In the genomic region with DNA sequence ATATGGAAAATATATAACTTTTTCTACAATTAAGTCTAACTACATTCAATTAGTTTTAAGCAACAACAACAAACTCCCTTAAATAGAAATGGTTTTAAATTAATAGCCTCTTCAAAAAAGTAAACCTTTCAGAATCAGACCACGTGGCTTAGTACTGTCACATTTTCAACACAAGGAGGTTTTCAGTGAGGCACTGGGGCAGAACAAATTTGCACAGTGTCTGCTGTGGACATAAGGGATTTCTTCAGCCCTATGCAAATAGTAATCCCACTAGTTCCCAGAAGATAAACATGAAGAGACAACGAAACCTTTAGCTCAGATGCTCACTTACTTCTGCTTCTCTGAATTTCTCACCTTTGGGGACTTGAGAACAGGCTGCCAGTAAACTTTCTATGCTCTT, we compare ENCODE assay signal across 1 cellular context.
TF ChIP-seq lines count a peak whose summit lies in the region.

No MANE protein-coding gene starts in this region.

TF ChIP-seq in HepG2, 621 proteins besides CTCF, POLR2A, EP300 and RAD21 (continued from another document and continues in another):
- TF ChIP-seq, protein P1, sequence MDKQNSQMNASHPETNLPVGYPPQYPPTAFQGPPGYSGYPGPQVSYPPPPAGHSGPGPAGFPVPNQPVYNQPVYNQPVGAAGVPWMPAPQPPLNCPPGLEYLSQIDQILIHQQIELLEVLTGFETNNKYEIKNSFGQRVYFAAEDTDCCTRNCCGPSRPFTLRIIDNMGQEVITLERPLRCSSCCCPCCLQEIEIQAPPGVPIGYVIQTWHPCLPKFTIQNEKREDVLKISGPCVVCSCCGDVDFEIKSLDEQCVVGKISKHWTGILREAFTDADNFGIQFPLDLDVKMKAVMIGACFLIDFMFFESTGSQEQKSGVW (CRISPR knock-in tag; IDR thresholded peaks at IDR 0.05; ENCODE audit: borderline replicate concordance), result no peak
- no peak for TF ChIP-seq ZSCAN12 (CRISPR knock-in tag; IDR thresholded peaks at IDR 0.05)
- TF ChIP-seq, protein P2, sequence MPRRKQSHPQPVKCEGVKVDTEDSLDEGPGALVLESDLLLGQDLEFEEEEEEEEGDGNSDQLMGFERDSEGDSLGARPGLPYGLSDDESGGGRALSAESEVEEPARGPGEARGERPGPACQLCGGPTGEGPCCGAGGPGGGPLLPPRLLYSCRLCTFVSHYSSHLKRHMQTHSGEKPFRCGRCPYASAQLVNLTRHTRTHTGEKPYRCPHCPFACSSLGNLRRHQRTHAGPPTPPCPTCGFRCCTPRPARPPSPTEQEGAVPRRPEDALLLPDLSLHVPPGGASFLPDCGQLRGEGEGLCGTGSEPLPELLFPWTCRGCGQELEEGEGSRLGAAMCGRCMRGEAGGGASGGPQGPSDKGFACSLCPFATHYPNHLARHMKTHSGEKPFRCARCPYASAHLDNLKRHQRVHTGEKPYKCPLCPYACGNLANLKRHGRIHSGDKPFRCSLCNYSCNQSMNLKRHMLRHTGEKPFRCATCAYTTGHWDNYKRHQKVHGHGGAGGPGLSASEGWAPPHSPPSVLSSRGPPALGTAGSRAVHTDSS (CRISPR knock-in tag; conservative IDR thresholded peaks at IDR 0.05), result no peak
- peak; percentile 21; the same call in 1 of the 3 replicates for TF ChIP-seq MXI1 (IDR thresholded peaks at IDR 0.05; ENCODE audit: borderline replicate concordance, low read depth, low read length)
- TF ChIP-seq, protein P3, sequence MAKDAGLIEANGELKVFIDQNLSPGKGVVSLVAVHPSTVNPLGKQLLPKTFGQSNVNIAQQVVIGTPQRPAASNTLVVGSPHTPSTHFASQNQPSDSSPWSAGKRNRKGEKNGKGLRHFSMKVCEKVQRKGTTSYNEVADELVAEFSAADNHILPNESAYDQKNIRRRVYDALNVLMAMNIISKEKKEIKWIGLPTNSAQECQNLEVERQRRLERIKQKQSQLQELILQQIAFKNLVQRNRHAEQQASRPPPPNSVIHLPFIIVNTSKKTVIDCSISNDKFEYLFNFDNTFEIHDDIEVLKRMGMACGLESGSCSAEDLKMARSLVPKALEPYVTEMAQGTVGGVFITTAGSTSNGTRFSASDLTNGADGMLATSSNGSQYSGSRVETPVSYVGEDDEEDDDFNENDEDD (CRISPR knock-in tag; IDR thresholded peaks at IDR 0.05; ENCODE audit: borderline replicate concordance), result peak; percentile 64; the same call in 1 of the 2 replicates
- peak; percentile 84 for TF ChIP-seq NR2F2 (IDR thresholded peaks at IDR 0.05; ENCODE audit: borderline replicate concordance, low read depth)
- peak; percentile 81 for TF ChIP-seq RARA (CRISPR knock-in tag; IDR thresholded peaks at IDR 0.05)
- TF ChIP-seq ZNF264 (CRISPR knock-in tag; IDR thresholded peaks at IDR 0.05), result peak; percentile 73; the same call in 1 of the 2 replicates
- TF ChIP-seq KDM5A (IDR thresholded peaks at IDR 0.05; ENCODE audit: borderline replicate concordance, low read length), result no peak
- no peak for TF ChIP-seq ZNF317 (CRISPR knock-in tag; IDR thresholded peaks at IDR 0.05)
- TF ChIP-seq, protein P4, sequence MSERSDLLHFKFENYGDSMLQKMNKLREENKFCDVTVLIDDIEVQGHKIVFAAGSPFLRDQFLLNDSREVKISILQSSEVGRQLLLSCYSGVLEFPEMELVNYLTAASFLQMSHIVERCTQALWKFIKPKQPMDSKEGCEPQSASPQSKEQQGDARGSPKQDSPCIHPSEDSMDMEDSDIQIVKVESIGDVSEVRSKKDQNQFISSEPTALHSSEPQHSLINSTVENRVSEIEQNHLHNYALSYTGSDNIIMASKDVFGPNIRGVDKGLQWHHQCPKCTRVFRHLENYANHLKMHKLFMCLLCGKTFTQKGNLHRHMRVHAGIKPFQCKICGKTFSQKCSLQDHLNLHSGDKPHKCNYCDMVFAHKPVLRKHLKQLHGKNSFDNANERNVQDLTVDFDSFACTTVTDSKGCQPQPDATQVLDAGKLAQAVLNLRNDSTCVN (CRISPR knock-in tag; IDR thresholded peaks at IDR 0.05; ENCODE audit: borderline replicate concordance), result no peak
- TF ChIP-seq, protein P5, sequence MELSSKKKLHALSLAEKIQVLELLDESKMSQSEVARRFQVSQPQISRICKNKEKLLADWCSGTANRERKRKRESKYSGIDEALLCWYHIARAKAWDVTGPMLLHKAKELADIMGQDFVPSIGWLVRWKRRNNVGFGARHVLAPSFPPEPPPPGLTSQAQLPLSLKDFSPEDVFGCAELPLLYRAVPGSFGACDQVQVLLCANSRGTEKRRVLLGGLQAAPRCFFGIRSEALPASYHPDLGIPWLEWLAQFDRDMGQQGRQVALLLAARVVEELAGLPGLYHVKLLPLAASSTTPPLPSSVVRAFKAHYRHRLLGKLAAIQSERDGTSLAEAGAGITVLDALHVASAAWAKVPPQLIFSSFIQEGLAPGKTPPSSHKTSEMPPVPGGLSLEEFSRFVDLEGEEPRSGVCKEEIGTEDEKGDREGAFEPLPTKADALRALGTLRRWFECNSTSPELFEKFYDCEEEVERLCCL (CRISPR knock-in tag; IDR thresholded peaks at IDR 0.05; ENCODE audit: borderline replicate concordance), result no peak
- no peak for TF ChIP-seq DMTF1 (CRISPR knock-in tag; IDR thresholded peaks at IDR 0.05)
- TF ChIP-seq, protein P6, sequence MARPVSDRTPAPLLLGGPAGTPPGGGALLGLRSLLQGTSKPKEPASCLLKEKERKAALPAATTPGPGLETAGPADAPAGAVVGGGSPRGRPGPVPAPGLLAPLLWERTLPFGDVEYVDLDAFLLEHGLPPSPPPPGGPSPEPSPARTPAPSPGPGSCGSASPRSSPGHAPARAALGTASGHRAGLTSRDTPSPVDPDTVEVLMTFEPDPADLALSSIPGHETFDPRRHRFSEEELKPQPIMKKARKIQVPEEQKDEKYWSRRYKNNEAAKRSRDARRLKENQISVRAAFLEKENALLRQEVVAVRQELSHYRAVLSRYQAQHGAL (CRISPR knock-in tag; IDR thresholded peaks at IDR 0.05; ENCODE audit: not compliant biosample characterization), result no peak
- TF ChIP-seq SYNCRIP (IDR thresholded peaks at IDR 0.05; ENCODE audit: insufficient read depth, low read depth, low read length), result no peak
- TF ChIP-seq HOXA5 (CRISPR knock-in tag; IDR thresholded peaks at IDR 0.05), result peak; percentile 69; the same call in 1 of the 2 replicates
- TF ChIP-seq ZNF331 (CRISPR knock-in tag; IDR thresholded peaks at IDR 0.05), result peak; percentile 83
- no peak for TF ChIP-seq ZNF552 (CRISPR knock-in tag; IDR thresholded peaks at IDR 0.05; ENCODE audit: borderline replicate concordance)
- 0 out of 2 replicates have a peak, but pooled peaks have one; percentile 29 for TF ChIP-seq MED13 (CRISPR knock-in tag; IDR thresholded peaks at IDR 0.05)
- TF ChIP-seq E2F1 (CRISPR knock-in tag; IDR thresholded peaks at IDR 0.05), result no peak
- no peak for TF ChIP-seq ZBTB8A (CRISPR knock-in tag; IDR thresholded peaks at IDR 0.05; ENCODE audit: borderline replicate concordance, low read depth)
- TF ChIP-seq ATAD3A (CRISPR knock-in tag; IDR thresholded peaks at IDR 0.05), result no peak
- TF ChIP-seq FOXO1 (CRISPR knock-in tag; IDR thresholded peaks at IDR 0.05), result peak; percentile 86
- TF ChIP-seq NFIB (CRISPR knock-in tag; IDR thresholded peaks at IDR 0.05; ENCODE audit: borderline replicate concordance), result no peak
- TF ChIP-seq ZNF296 (CRISPR knock-in tag; conservative IDR thresholded peaks at IDR 0.05), result no peak
- TF ChIP-seq ZBTB7B (CRISPR knock-in tag; IDR thresholded peaks at IDR 0.05), result peak; percentile 77; the same call in 1 of the 2 replicates
- TF ChIP-seq EZH2 (conservative IDR thresholded peaks at IDR 0.05; ENCODE audit: low read depth, low read length), result no peak
- TF ChIP-seq, protein P7, sequence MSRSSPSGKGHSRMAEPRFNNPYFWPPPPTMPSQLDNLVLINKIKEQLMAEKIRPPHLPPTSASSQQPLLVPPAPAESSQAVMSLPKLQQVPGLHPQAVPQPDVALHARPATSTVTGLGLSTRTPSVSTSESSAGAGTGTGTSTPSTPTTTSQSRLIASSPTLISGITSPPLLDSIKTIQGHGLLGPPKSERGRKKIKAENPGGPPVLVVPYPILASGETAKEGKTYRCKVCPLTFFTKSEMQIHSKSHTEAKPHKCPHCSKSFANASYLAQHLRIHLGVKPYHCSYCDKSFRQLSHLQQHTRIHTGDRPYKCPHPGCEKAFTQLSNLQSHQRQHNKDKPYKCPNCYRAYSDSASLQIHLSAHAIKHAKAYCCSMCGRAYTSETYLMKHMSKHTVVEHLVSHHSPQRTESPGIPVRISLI (CRISPR knock-in tag; IDR thresholded peaks at IDR 0.05; ENCODE audit: borderline replicate concordance), result peak; percentile 17; the same call in 1 of the 2 replicates
- TF ChIP-seq, protein P8, sequence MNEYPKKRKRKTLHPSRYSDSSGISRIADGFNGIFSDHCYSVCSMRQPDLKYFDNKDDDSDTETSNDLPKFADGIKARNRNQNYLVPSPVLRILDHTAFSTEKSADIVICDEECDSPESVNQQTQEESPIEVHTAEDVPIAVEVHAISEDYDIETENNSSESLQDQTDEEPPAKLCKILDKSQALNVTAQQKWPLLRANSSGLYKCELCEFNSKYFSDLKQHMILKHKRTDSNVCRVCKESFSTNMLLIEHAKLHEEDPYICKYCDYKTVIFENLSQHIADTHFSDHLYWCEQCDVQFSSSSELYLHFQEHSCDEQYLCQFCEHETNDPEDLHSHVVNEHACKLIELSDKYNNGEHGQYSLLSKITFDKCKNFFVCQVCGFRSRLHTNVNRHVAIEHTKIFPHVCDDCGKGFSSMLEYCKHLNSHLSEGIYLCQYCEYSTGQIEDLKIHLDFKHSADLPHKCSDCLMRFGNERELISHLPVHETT (CRISPR knock-in tag; conservative IDR thresholded peaks at IDR 0.05), result 0 out of 2 replicates have a peak, but pooled peaks have one; percentile 31
- TF ChIP-seq MAX (IDR thresholded peaks at IDR 0.05), result peak; percentile 93
- peak; percentile 67 for TF ChIP-seq CEBPG (CRISPR knock-in tag; IDR thresholded peaks at IDR 0.05)
- TF ChIP-seq, protein P9, sequence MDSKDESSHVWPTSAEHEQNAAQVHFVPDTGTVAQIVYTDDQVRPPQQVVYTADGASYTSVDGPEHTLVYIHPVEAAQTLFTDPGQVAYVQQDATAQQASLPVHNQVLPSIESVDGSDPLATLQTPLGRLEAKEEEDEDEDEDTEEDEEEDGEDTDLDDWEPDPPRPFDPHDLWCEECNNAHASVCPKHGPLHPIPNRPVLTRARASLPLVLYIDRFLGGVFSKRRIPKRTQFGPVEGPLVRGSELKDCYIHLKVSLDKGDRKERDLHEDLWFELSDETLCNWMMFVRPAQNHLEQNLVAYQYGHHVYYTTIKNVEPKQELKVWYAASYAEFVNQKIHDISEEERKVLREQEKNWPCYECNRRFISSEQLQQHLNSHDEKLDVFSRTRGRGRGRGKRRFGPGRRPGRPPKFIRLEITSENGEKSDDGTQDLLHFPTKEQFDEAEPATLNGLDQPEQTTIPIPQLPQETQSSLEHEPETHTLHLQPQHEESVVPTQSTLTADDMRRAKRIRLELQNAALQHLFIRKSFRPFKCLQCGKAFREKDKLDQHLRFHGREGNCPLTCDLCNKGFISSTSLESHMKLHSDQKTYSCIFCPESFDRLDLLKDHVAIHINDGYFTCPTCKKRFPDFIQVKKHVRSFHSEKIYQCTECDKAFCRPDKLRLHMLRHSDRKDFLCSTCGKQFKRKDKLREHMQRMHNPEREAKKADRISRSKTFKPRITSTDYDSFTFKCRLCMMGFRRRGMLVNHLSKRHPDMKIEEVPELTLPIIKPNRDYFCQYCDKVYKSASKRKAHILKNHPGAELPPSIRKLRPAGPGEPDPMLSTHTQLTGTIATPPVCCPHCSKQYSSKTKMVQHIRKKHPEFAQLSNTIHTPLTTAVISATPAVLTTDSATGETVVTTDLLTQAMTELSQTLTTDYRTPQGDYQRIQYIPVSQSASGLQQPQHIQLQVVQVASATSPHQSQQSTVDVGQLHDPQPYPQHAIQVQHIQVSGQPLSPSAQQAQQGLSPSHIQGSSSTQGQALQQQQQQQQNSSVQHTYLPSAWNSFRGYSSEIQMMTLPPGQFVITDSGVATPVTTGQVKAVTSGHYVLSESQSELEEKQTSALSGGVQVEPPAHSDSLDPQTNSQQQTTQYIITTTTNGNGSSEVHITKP (CRISPR knock-in tag; IDR thresholded peaks at IDR 0.05; ENCODE audit: low read depth), result peak; percentile 35; the same call in 1 of the 2 replicates
- peak; percentile 78; the same call in 1 of the 2 replicates for TF ChIP-seq KDM3A (CRISPR knock-in tag; IDR thresholded peaks at IDR 0.05; ENCODE audit: low read depth)
- TF ChIP-seq RXRB (CRISPR knock-in tag; IDR thresholded peaks at IDR 0.05; ENCODE audit: borderline replicate concordance), result peak; percentile 81
